Comparison of ENCODE assay signal across 1 cellular context in genomic region chr11:587978-588380, GRCh38.
TF ChIP-seq lines count a peak whose summit lies in the region.

No MANE protein-coding gene starts in this region.

TF ChIP-seq in HepG2, 621 proteins besides CTCF, POLR2A, EP300 and RAD21 (continues in another document):
- no peak for TF ChIP-seq SYNCRIP (IDR thresholded peaks at IDR 0.05; ENCODE audit: insufficient read depth, low read depth, low read length)
- TF ChIP-seq HNF4A (CRISPR knock-in tag; IDR thresholded peaks at IDR 0.05): peak; percentile 94
- peak; percentile 72; the same call in 1 of the 2 replicates for TF ChIP-seq THAP11 (CRISPR knock-in tag; IDR thresholded peaks at IDR 0.05)
- no peak for TF ChIP-seq HES4 (CRISPR knock-in tag; IDR thresholded peaks at IDR 0.05; ENCODE audit: borderline replicate concordance)
- peak; percentile 81 for TF ChIP-seq ZSCAN21 (CRISPR knock-in tag; IDR thresholded peaks at IDR 0.05; ENCODE audit: borderline replicate concordance)
- peak; percentile 74 for TF ChIP-seq HMG20B (CRISPR knock-in tag; conservative IDR thresholded peaks at IDR 0.05)
- TF ChIP-seq ZHX1 (CRISPR knock-in tag; IDR thresholded peaks at IDR 0.05; ENCODE audit: low read depth): peak; percentile 78
- no peak for TF ChIP-seq EZH2 (conservative IDR thresholded peaks at IDR 0.05; ENCODE audit: low read depth, low read length)
- TF ChIP-seq ZNF788 (CRISPR knock-in tag; IDR thresholded peaks at IDR 0.05; ENCODE audit: borderline replicate concordance): peak; percentile 78; the same call in 1 of the 2 replicates
- peak; percentile 81 for TF ChIP-seq HOXA3 (CRISPR knock-in tag; IDR thresholded peaks at IDR 0.05)
- no peak for TF ChIP-seq CERS6 (CRISPR knock-in tag; IDR thresholded peaks at IDR 0.05)
- TF ChIP-seq HIVEP1 (CRISPR knock-in tag; IDR thresholded peaks at IDR 0.05): 0 out of 2 replicates have a peak, but pooled peaks have one; percentile 51
- TF ChIP-seq ZNF292 (CRISPR knock-in tag; IDR thresholded peaks at IDR 0.05; ENCODE audit: borderline replicate concordance, low read depth): peak; percentile 88; the same call in 1 of the 2 replicates
- peak; percentile 76; the same call in 1 of the 2 replicates for TF ChIP-seq ZNF335 (CRISPR knock-in tag; IDR thresholded peaks at IDR 0.05)
- peak; percentile 38; the same call in 1 of the 2 replicates for TF ChIP-seq ZNF598 (CRISPR knock-in tag; IDR thresholded peaks at IDR 0.05; ENCODE audit: borderline replicate concordance)
- peak; percentile 32; the same call in 1 of the 2 replicates for TF ChIP-seq KMT2B (CRISPR knock-in tag; IDR thresholded peaks at IDR 0.05)
- no peak for TF ChIP-seq MTA1 (CRISPR knock-in tag; IDR thresholded peaks at IDR 0.05; ENCODE audit: borderline replicate concordance)
- TF ChIP-seq ZNF746 (CRISPR knock-in tag; IDR thresholded peaks at IDR 0.05): peak; percentile 61; the same call in 1 of the 2 replicates
- peak; percentile 54; the same call in 1 of the 2 replicates for TF ChIP-seq HMG20A (CRISPR knock-in tag; IDR thresholded peaks at IDR 0.05; ENCODE audit: borderline replicate concordance)
- TF ChIP-seq KDM6A (CRISPR knock-in tag; IDR thresholded peaks at IDR 0.05; ENCODE audit: low read depth): peak; percentile 42; the same call in 1 of the 2 replicates
- TF ChIP-seq NR2F1 (CRISPR knock-in tag; IDR thresholded peaks at IDR 0.05): peak; percentile 67 to 70
- TF ChIP-seq POGZ (CRISPR knock-in tag; IDR thresholded peaks at IDR 0.05): 0 out of 2 replicates have a peak, but pooled peaks have one; percentile 7
- no peak for TF ChIP-seq PBX3 (CRISPR knock-in tag; IDR thresholded peaks at IDR 0.05; ENCODE audit: borderline replicate concordance)
- peak; percentile 68; the same call in 1 of the 2 replicates for TF ChIP-seq HDAC2 (CRISPR knock-in tag; IDR thresholded peaks at IDR 0.05)
- TF ChIP-seq KLF16 (CRISPR knock-in tag; IDR thresholded peaks at IDR 0.05): peak in 1 of 2 experiments; percentile 62; a peak in 1 of 4 replicates
- no peak for TF ChIP-seq RNF219 (CRISPR knock-in tag; IDR thresholded peaks at IDR 0.05)
- TF ChIP-seq FOXP1 (IDR thresholded peaks at IDR 0.05): no peak
- peak; percentile 25; the same call in 1 of the 2 replicates for TF ChIP-seq FOXP1 (CRISPR knock-in tag; IDR thresholded peaks at IDR 0.05)
- TF ChIP-seq, protein P1, sequence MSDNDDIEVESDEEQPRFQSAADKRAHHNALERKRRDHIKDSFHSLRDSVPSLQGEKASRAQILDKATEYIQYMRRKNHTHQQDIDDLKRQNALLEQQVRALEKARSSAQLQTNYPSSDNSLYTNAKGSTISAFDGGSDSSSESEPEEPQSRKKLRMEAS (IDR thresholded peaks at IDR 0.05): peak; percentile 46
- TF ChIP-seq ZBTB20 (CRISPR knock-in tag; IDR thresholded peaks at IDR 0.05; ENCODE audit: borderline replicate concordance, low read depth): 0 out of 2 replicates have a peak, but pooled peaks have one; percentile 39
- no peak for TF ChIP-seq ZNF33A (CRISPR knock-in tag; IDR thresholded peaks at IDR 0.05; ENCODE audit: borderline replicate concordance)
- TF ChIP-seq ZNF580 (CRISPR knock-in tag; IDR thresholded peaks at IDR 0.05; ENCODE audit: borderline replicate concordance, low read depth): peak; percentile 49; the same call in 1 of the 2 replicates
- no peak for TF ChIP-seq RFX5 (IDR thresholded peaks at IDR 0.05; ENCODE audit: low read depth, low read length)
- 0 out of 2 replicates have a peak, but pooled peaks have one; percentile 24 for TF ChIP-seq GMEB1 (CRISPR knock-in tag; IDR thresholded peaks at IDR 0.05; ENCODE audit: borderline replicate concordance)
- TF ChIP-seq MLX (CRISPR knock-in tag; IDR thresholded peaks at IDR 0.05): peak; percentile 56; the same call in 1 of the 2 replicates
- TF ChIP-seq CAMTA2 (CRISPR knock-in tag; IDR thresholded peaks at IDR 0.05; ENCODE audit: borderline replicate concordance): no peak
- TF ChIP-seq ZNF10 (CRISPR knock-in tag; IDR thresholded peaks at IDR 0.05; ENCODE audit: borderline replicate concordance, low read depth): no peak
- TF ChIP-seq, protein P2, sequence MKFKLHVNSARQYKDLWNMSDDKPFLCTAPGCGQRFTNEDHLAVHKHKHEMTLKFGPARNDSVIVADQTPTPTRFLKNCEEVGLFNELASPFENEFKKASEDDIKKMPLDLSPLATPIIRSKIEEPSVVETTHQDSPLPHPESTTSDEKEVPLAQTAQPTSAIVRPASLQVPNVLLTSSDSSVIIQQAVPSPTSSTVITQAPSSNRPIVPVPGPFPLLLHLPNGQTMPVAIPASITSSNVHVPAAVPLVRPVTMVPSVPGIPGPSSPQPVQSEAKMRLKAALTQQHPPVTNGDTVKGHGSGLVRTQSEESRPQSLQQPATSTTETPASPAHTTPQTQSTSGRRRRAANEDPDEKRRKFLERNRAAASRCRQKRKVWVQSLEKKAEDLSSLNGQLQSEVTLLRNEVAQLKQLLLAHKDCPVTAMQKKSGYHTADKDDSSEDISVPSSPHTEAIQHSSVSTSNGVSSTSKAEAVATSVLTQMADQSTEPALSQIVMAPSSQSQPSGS (CRISPR knock-in tag; IDR thresholded peaks at IDR 0.05): peak; percentile 87
- 0 out of 2 replicates have a peak, but pooled peaks have one; percentile 47 for TF ChIP-seq KAT7 (CRISPR knock-in tag; IDR thresholded peaks at IDR 0.05; ENCODE audit: borderline replicate concordance)
- no peak for TF ChIP-seq ZBTB42 (CRISPR knock-in tag; IDR thresholded peaks at IDR 0.05)
- TF ChIP-seq, protein P3, sequence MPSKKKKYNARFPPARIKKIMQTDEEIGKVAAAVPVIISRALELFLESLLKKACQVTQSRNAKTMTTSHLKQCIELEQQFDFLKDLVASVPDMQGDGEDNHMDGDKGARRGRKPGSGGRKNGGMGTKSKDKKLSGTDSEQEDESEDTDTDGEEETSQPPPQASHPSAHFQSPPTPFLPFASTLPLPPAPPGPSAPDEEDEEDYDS (CRISPR knock-in tag; IDR thresholded peaks at IDR 0.05): peak; percentile 57; the same call in 1 of the 2 replicates
- peak; percentile 46; the same call in 1 of the 2 replicates for TF ChIP-seq SP5 (CRISPR knock-in tag; IDR thresholded peaks at IDR 0.05; ENCODE audit: borderline replicate concordance, low read depth)
- TF ChIP-seq BCL6 (CRISPR knock-in tag; IDR thresholded peaks at IDR 0.05): peak; percentile 76; the same call in 1 of the 2 replicates
- 0 out of 2 replicates have a peak, but pooled peaks have one; percentile 51 for TF ChIP-seq ZBTB33 (CRISPR knock-in tag; IDR thresholded peaks at IDR 0.05)
- TF ChIP-seq MAFF (IDR thresholded peaks at IDR 0.05; ENCODE audit: low read depth, low read length): peak; percentile 48
- peak; percentile 49; the same call in 1 of the 2 replicates for TF ChIP-seq ZNF691 (CRISPR knock-in tag; IDR thresholded peaks at IDR 0.05; ENCODE audit: borderline replicate concordance, low read depth)
- no peak for TF ChIP-seq TCF12 (IDR thresholded peaks at IDR 0.05)
- TF ChIP-seq TCF12 (CRISPR knock-in tag; IDR thresholded peaks at IDR 0.05): 0 out of 2 replicates have a peak, but pooled peaks have one; percentile 31
- peak; percentile 85 for TF ChIP-seq NR2C2 (CRISPR knock-in tag; IDR thresholded peaks at IDR 0.05; ENCODE audit: borderline replicate concordance)
